13 cellular contexts compared by ENCODE assay signal in genomic region chr11:74185285-74185684, GRCh38. TPM values are rescaled to one million over a fixed set of nuclear protein-coding genes. Genes with fewer than 3 reads are reported as not detected.
DNase-seq lines count a peak whose midpoint lies in the region; ATAC-seq, FAIRE-seq and TF ChIP-seq lines count a peak whose summit lies in the region.
"Had no signal": no experiment of that assay in that cellular context is flagged by ENCODE, and none has a peak within 500 bp of the region (broad histone marks: within the 10 kb centered on the region; RNA-seq: fewer than 3 reads in every experiment).

No MANE protein-coding gene starts in this region.

- H3K9me2 ChIP-seq in PC-3 (replicated peaks; ENCODE audit: low read length) = no peaks in the 10 kb centered on the region
- no peaks in the 10 kb centered on the region for H3K9me2 ChIP-seq in hepatocyte (replicated peaks; ENCODE audit: insufficient read depth)

- POLR2A ChIA-PET in PC-3 (lab: Charles Lee; ENCODE audit: unreplicated experiment) = no interaction called here

- peaks cover 20% of the 10 kb centered on the region; the same call in 1 of the 2 replicates for H4K20me1 ChIP-seq in PC-3 (ENCODE audit: low read length)
- H4K20me1 ChIP-seq in astrocyte (ENCODE audit: insufficient read depth, low read length) = peaks cover 62% of the 10 kb centered on the region
- H4K20me1 ChIP-seq in hepatocyte (ENCODE audit: insufficient read depth, poor library complexity, severe bottlenecking) = no peaks in the 10 kb centered on the region
- H4K20me1 ChIP-seq in smooth muscle cell (ENCODE audit: low read depth) = peaks cover 90% of the 10 kb centered on the region

- H3K27ac Mint-ChIP-seq in astrocyte (ENCODE audit: unreplicated experiment) = no peak overlapping the region
- H3K27ac Mint-ChIP-seq: CD4-positive, alpha-beta T cell; IgD-negative memory B cell had no signal

- no TSS peak for BruUV-seq in PC-3 (replicated peaks; lab: Mats Ljungman, UMichigan)

- H3K9me3 Mint-ChIP-seq in astrocyte (ENCODE audit: unreplicated experiment) = no peaks in the 10 kb centered on the region
- H3K9me3 Mint-ChIP-seq: CD4-positive, alpha-beta T cell; HFFc6 had no signal

- no peaks in the 10 kb centered on the region for H3K27me3 Mint-ChIP-seq in astrocyte (ENCODE audit: low read depth, unreplicated experiment)
- H3K27me3 Mint-ChIP-seq: CD4-positive, alpha-beta T cell; IgD-negative memory B cell had no signal

- no peaks in the 10 kb centered on the region for H3K27me3 ChIP-seq in PC-3 (ENCODE audit: low read length)
- no peaks in the 10 kb centered on the region for H3K27me3 ChIP-seq in astrocyte (ENCODE audit: insufficient read depth, low read length)
- H3K27me3 ChIP-seq in hepatocyte = no peaks in the 10 kb centered on the region
- no peaks in the 10 kb centered on the region for H3K27me3 ChIP-seq in smooth muscle cell (ENCODE audit: low read depth)
- H3K27me3 ChIP-seq: BLaER1 treated with 17β-estradiol and CSF1 and Interleukin-3, amounts not matched to agents 10 nM and 100 nM had no signal

- H3K4me3 Mint-ChIP-seq in astrocyte (ENCODE audit: unreplicated experiment) = peak overlapping the region; percentile 34
- H3K4me3 Mint-ChIP-seq: CD4-positive, alpha-beta T cell; HFFc6; IgD-negative memory B cell had no signal

- H3K79me2 ChIP-seq in PC-3 (ENCODE audit: low read length) = peaks cover 89% of the 10 kb centered on the region
- H3K79me2 ChIP-seq in astrocyte (ENCODE audit: insufficient read depth, low read length) = peaks cover 80% of the 10 kb centered on the region
- peaks cover 66% of the 10 kb centered on the region for H3K79me2 ChIP-seq in hepatocyte
- peaks cover 79% of the 10 kb centered on the region for H3K79me2 ChIP-seq in smooth muscle cell (ENCODE audit: low read depth)

- H3F3A ChIP-seq in PC-3 (ENCODE audit: low read length, unreplicated experiment) (no peaks in the 10 kb centered on the region), smooth muscle cell (ENCODE audit: low read depth) (no peaks in the 10 kb centered on the region)

- H3K9ac ChIP-seq in PC-3 (ENCODE audit: low read length) = no peak overlapping the region
- H3K9ac ChIP-seq in astrocyte (ENCODE audit: low read length) = no peak overlapping the region
- no peak overlapping the region for H3K9ac ChIP-seq in smooth muscle cell (ENCODE audit: low read depth)
- H3K9ac ChIP-seq: BLaER1 treated with 17β-estradiol and CSF1 and Interleukin-3, amounts not matched to agents 10 nM and 100 nM had no signal

- H3K36me3 ChIP-seq in PC-3 (ENCODE audit: low read depth, low read length) = peaks cover 8% of the 10 kb centered on the region
- no peaks in the 10 kb centered on the region for H3K36me3 ChIP-seq in astrocyte (ENCODE audit: insufficient read depth, low read length)
- H3K36me3 ChIP-seq in hepatocyte (replicated peaks; ENCODE audit: insufficient read depth, low read depth) = no peaks in the 10 kb centered on the region
- no peaks in the 10 kb centered on the region for H3K36me3 ChIP-seq in smooth muscle cell (ENCODE audit: low read depth)

- no peak for TF ChIP-seq CTCF in AG10803 (conservative IDR thresholded peaks at IDR 0.05; ENCODE audit: low read length)
- no peak for TF ChIP-seq CTCF in PC-3 (conservative IDR thresholded peaks at IDR 0.05; ENCODE audit: low read depth, low read length)
- no peak for TF ChIP-seq CTCF in astrocyte (IDR thresholded peaks at IDR 0.05; ENCODE audit: insufficient read depth, low read depth, low read length)
- TF ChIP-seq CTCF in hepatocyte (IDR thresholded peaks at IDR 0.05; ENCODE audit: poor library complexity) = no peak
- no peak for TF ChIP-seq CTCF in smooth muscle cell (IDR thresholded peaks at IDR 0.05; ENCODE audit: borderline replicate concordance, insufficient read depth, poor library complexity, severe bottlenecking)

- H3K9me3 ChIP-seq in PC-3 (ENCODE audit: low read length) (no peaks in the 10 kb centered on the region), astrocyte (ENCODE audit: insufficient read depth, low read depth, low read length) (no peaks in the 10 kb centered on the region), hepatocyte (ENCODE audit: low read depth) (no peaks in the 10 kb centered on the region), smooth muscle cell (replicated peaks; ENCODE audit: low read depth) (no peaks in the 10 kb centered on the region)

- H3K4me3 ChIP-seq in AG10803 (ENCODE audit: low read length) (no peak overlapping the region), PC-3 (ENCODE audit: low read length) (no peak overlapping the region), astrocyte (ENCODE audit: insufficient read depth, low read depth, low read length) (no peak overlapping the region), hepatocyte (no peak overlapping the region), smooth muscle cell (no peak overlapping the region)
- H3K4me3 ChIP-seq: BLaER1 treated with 17β-estradiol and CSF1 and Interleukin-3, amounts not matched to agents 10 nM and 100 nM had no signal

- CTCF ChIA-PET in PC-3 (lab: Charles Lee) = interaction anchor here (0.7 kb wide), 1 partner anchor 71 kb away, joined by 4 read pairs; no protein-coding TSS in a partner anchor

- 92% methylated on average over 5 of the region's 5 CpGs for WGBS in hepatocyte (ENCODE audit: low lambda C conversion rate, missing lambda C conversion rate)
- 90% methylated on average over 5 of the region's 5 CpGs for WGBS in smooth muscle cell (ENCODE audit: low lambda C conversion rate)

- no peak for FAIRE-seq in astrocyte (lab: Jason Lieb, UNC)

- DNase-seq in AG10803 (ENCODE audit: low read depth) = peak; percentile 2
- DNase-seq in PC-3 = no peak
- DNase-seq in astrocyte (ENCODE audit: low read depth) = no peak
- no peak for DNase-seq in hepatocyte (ENCODE audit: low spot score)
- DNase-seq in smooth muscle cell (lab: John Stamatoyannopoulos, UW; ENCODE audit: unreplicated experiment) = no peak
- DNase-seq in AML-193 (lab: John Stamatoyannopoulos, UW) = no peak
- DNase-seq: Calu3; CD4-positive, alpha-beta T cell; DMS 273 treated with DMSO at 0.1 percent for 48 hours had no signal

- H3K4me1 ChIP-seq in PC-3 (ENCODE audit: insufficient read depth, low read length) (peaks cover 19% of the 10 kb centered on the region), astrocyte (ENCODE audit: insufficient read depth, low read length) (peaks cover 4% of the 10 kb centered on the region), hepatocyte (ENCODE audit: insufficient read depth) (no peaks in the 10 kb centered on the region), smooth muscle cell (ENCODE audit: low read depth) (no peaks in the 10 kb centered on the region)

- H2AFZ ChIP-seq in PC-3 (ENCODE audit: low read length) (no peak overlapping the region), astrocyte (ENCODE audit: low read depth, low read length) (no peak overlapping the region), hepatocyte (no peak overlapping the region), smooth muscle cell (ENCODE audit: low read depth) (no peak overlapping the region)

- H3K27ac ChIP-seq in PC-3 (ENCODE audit: low read length) = no peak overlapping the region
- no peak overlapping the region for H3K27ac ChIP-seq in astrocyte (ENCODE audit: low read depth, low read length)
- H3K27ac ChIP-seq in hepatocyte = peak overlapping the region; percentile 2
- no peak overlapping the region for H3K27ac ChIP-seq in smooth muscle cell (ENCODE audit: low read depth)
- H3K27ac ChIP-seq: BLaER1 treated with 17β-estradiol and CSF1 and Interleukin-3, amounts not matched to agents 10 nM and 100 nM had no signal

- H3K4me2 ChIP-seq in PC-3 (ENCODE audit: low read length) = peak overlapping the region; percentile 15; the same call in 1 of the 2 replicates
- no peak overlapping the region for H3K4me2 ChIP-seq in astrocyte (ENCODE audit: low read length)
- H3K4me2 ChIP-seq in hepatocyte = no peak overlapping the region
- no peak overlapping the region for H3K4me2 ChIP-seq in smooth muscle cell

- peaks cover 28% of the 10 kb centered on the region for H3K4me1 Mint-ChIP-seq in astrocyte (ENCODE audit: low read depth, unreplicated experiment)

- H3K36me3 Mint-ChIP-seq in astrocyte (ENCODE audit: low read depth, unreplicated experiment) = peaks cover 17% of the 10 kb centered on the region

- intact Hi-C loops in PC-3 (cut with micrococcal nuclease) = no loop called here

- ATAC-seq in PC-3 = no peak
- ATAC-seq in HG02610 (IDR thresholded peaks at IDR 0.05; ENCODE audit: unreplicated experiment) = no peak

RNA-seq across cellular contexts. Expression of gene PPME1, which starts 14.2 kb away (rescaled TPM):
- total RNA-seq in PC-3 (2014; rRNA removed) = 48.4 and 66.2 TPM in 2 replicates
- 376 and 401 TPM in 2 replicates for total RNA-seq in astrocyte
- 25.2 and 30.1 TPM in 2 replicates for total RNA-seq in hepatocyte
- 42.2 and 45.7 TPM in 2 replicates for polyA plus RNA-seq in hepatocyte
- total RNA-seq in smooth muscle cell = 44.9 and 67.1 TPM in 2 replicates
- 68.9 and 69.1 TPM in 2 replicates for polyA plus RNA-seq in smooth muscle cell

RNA-seq across cellular contexts. Expression of gene C2CD3, which starts 14.5 kb away (rescaled TPM):
- 27.3 and 32.6 TPM in 2 replicates for total RNA-seq in PC-3 (2014; rRNA removed)
- total RNA-seq in astrocyte = 45.4 and 53.7 TPM in 2 replicates
- 15.4 and 16.3 TPM in 2 replicates for total RNA-seq in hepatocyte
- 9.6 and 9.8 TPM in 2 replicates for polyA plus RNA-seq in hepatocyte
- 13.3 and 24.1 TPM in 2 replicates for total RNA-seq in smooth muscle cell
- 4.9 and 10.6 TPM in 2 replicates for polyA plus RNA-seq in smooth muscle cell
